ENCODE assay signal across 10 cellular contexts in the genomic region with DNA sequence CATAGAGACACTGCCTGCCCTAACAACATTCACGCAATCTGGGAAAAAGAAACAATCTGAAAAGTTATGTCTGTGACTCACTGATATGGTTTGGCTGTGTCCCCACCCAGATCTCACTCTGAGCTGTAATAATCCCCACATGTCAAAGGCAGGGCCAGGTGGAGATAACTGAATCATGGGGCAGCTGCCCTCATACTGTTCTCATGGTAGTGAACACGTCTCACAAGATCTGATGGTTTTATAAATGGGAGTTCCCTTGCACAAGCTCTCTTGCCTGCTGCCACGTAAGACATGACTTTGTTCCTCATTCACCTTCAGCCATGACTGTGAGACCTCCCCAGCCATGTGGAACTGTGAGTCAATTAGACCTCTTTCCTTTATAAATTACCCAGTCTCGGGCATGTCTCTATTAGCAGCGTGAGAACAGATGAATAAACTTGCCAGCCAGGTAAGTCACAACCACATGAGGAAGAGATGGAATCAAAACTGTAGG.
DNase-seq lines count a peak whose midpoint lies in the region; ATAC-seq, FAIRE-seq and TF ChIP-seq lines count a peak whose summit lies in the region.
"Had no signal": no experiment of that assay in that cellular context is flagged by ENCODE, and none has a peak within 500 bp of the region (broad histone marks: within the 10 kb centered on the region; RNA-seq: fewer than 3 reads in every experiment).

No MANE protein-coding gene starts in this region.

- BruUV-seq in GM12878 (replicated peaks; lab: Mats Ljungman, UMichigan): no TSS peak

- H2AFZ ChIP-seq in GM12878 (ENCODE audit: control insufficient read depth, low read depth, low read length): peak overlapping the region; percentile 65

- peak overlapping the region; percentile 71 for H3K27ac ChIP-seq in GM12878 (ENCODE audit: control insufficient read depth, insufficient read depth)
- no peak overlapping the region for H3K27ac ChIP-seq in CD4-positive, alpha-beta memory T cell (ENCODE audit: low read depth, low read length)
- H3K27ac ChIP-seq: A549 had no signal

- in situ Hi-C loops in GM12878 (cut with MboI): no loop called here

- no peak for TF ChIP-seq CTCF in GM12878 (IDR thresholded peaks at IDR 0.05 in 2 of 3, conservative IDR thresholded peaks at IDR 0.05 in 1 of 3; ENCODE audit: control insufficient read depth in 2 of 3, extremely low read depth in 1 of 3, insufficient read depth in 1 of 3, low read depth in 3 of 3, low read length in 3 of 3)

- H3K4me1 ChIP-seq in GM12878 (ENCODE audit: control insufficient read depth, insufficient read depth, low read length): peaks cover 7% of the 10 kb centered on the region
- H3K4me1 ChIP-seq in CD4-positive, alpha-beta memory T cell (ENCODE audit: insufficient read depth, low read length): no peaks in the 10 kb centered on the region
- H3K4me1 ChIP-seq: A549 had no signal

- no peaks in the 10 kb centered on the region for H3K27me3 Mint-ChIP-seq in activated CD4-positive, alpha-beta T cell treated with anti-CD3 and anti-CD28 coated beads for 36 hours
- H3K27me3 Mint-ChIP-seq in CD4-positive, alpha-beta memory T cell: no peaks in the 10 kb centered on the region

- TF ChIP-seq POLR2A in GM12878 (IDR thresholded peaks at IDR 0.05; ENCODE audit: low read depth, low read length): no peak

- peaks cover 3% of the 10 kb centered on the region for H3K9me3 Mint-ChIP-seq in activated CD4-positive, alpha-beta T cell treated with anti-CD3 and anti-CD28 coated beads for 36 hours (ENCODE audit: low read depth)
- H3K9me3 Mint-ChIP-seq in CD4-positive, alpha-beta memory T cell: no peaks in the 10 kb centered on the region

- H3K4me3 Mint-ChIP-seq in activated CD4-positive, alpha-beta T cell treated with anti-CD3 and anti-CD28 coated beads for 36 hours: peak overlapping the region; percentile 20
- no peak overlapping the region for H3K4me3 Mint-ChIP-seq in CD4-positive, alpha-beta memory T cell

- H3K9ac ChIP-seq in GM12878 (ENCODE audit: control insufficient read depth, insufficient read depth, low read length): no peak overlapping the region

- H3K27me3 ChIP-seq in GM12878 (replicated peaks in 1 of 2; ENCODE audit: control insufficient read depth in 2 of 2, insufficient read depth in 2 of 2, low read length in 1 of 2): no peaks in the 10 kb centered on the region
- H3K27me3 ChIP-seq in CD4-positive, alpha-beta memory T cell (ENCODE audit: insufficient read depth, low read length): no peaks in the 10 kb centered on the region
- H3K27me3 ChIP-seq: esophagus squamous epithelium had no signal

- H3K27ac Mint-ChIP-seq in activated CD4-positive, alpha-beta T cell treated with anti-CD3 and anti-CD28 coated beads for 36 hours: peak overlapping the region; percentile 88
- H3K27ac Mint-ChIP-seq in CD4-positive, alpha-beta memory T cell: peak overlapping the region in 1 of 7 donors; percentile 24

- no peak for FAIRE-seq in GM12878 (lab: Jason Lieb, UNC)
- FAIRE-seq: A549 had no signal

- peaks cover 70% of the 10 kb centered on the region for H3K4me1 Mint-ChIP-seq in activated CD4-positive, alpha-beta T cell treated with anti-CD3 and anti-CD28 coated beads for 36 hours
- peaks cover 13 to 36% (median 31%) of the 10 kb centered on the region in 4 donors for H3K4me1 Mint-ChIP-seq in CD4-positive, alpha-beta memory T cell

- H3K36me3 ChIP-seq in GM12878 (ENCODE audit: control insufficient read depth in 2 of 2, insufficient read depth in 2 of 2, low read length in 1 of 2): no peaks in the 10 kb centered on the region; a peak in 2 of 4 replicates
- no peaks in the 10 kb centered on the region for H3K36me3 ChIP-seq in CD4-positive, alpha-beta memory T cell (ENCODE audit: insufficient read depth, low read length)
- H3K36me3 ChIP-seq: esophagus squamous epithelium had no signal

- H3K4me2 ChIP-seq in GM12878 (ENCODE audit: control insufficient read depth, insufficient read depth): no peak overlapping the region
- H3K4me2 ChIP-seq: A549 had no signal

- whole genome bisulfite sequencing in GM12878 (ENCODE audit: insufficient coverage, insufficient replicate concordance, low lambda C conversion rate, missing lambda C conversion rate): 0% methylated on average over 5 of the region's 5 CpGs

- no peaks in the 10 kb centered on the region for H3K79me2 ChIP-seq in GM12878 (ENCODE audit: control insufficient read depth, insufficient read depth, low read length)

- intact Hi-C loops in activated CD4-positive, alpha-beta T cell treated with anti-CD3 and anti-CD28 coated beads for 36 hours (cut with DNase I, micrococcal nuclease): loop anchor here (1.0 to 10.0 kb wide), 5 partner anchors 34 to 389 kb away; partner anchors contain the start of gene AOAH (in 1 of the 2)
- intact Hi-C loops in GM12878 (cut with micrococcal nuclease; ENCODE audit: unreplicated experiment): no loop called here
- intact Hi-C loops in CD4-positive, alpha-beta memory T cell (cut with micrococcal nuclease): no loop called here

- RAD21 ChIA-PET in GM12878 (lab: Charles Lee; ENCODE audit: unreplicated experiment): interaction anchor here (0.8 to 1.3 kb wide), 4 partner anchors 14 to 116 kb away, joined by 3 to 6 read pairs (median 4); no protein-coding TSS in a partner anchor

- POLR2A ChIA-PET in activated CD4-positive, alpha-beta T cell treated with anti-CD3 and anti-CD28 coated beads for 36 hours (lab: Charles Lee): no interaction called here
- POLR2A ChIA-PET in GM12878 (lab: Charles Lee): no interaction called here
- POLR2A ChIA-PET in CD4-positive, alpha-beta memory T cell (lab: Charles Lee; ENCODE audit: partially characterized antibody): no interaction called here

- TF ChIP-seq RAD21 in GM12878 (IDR thresholded peaks at IDR 0.05; ENCODE audit: insufficient read depth, low read depth, low read length): no peak

- no peaks in the 10 kb centered on the region; the same call in 2 of the 3 replicates for H3K9me3 ChIP-seq in GM12878 (replicated peaks; ENCODE audit: control insufficient read depth, insufficient read depth, low read length)
- H3K9me3 ChIP-seq in CD4-positive, alpha-beta memory T cell (ENCODE audit: control insufficient read depth in 1 of 2, low read length in 2 of 2): no peaks in the 10 kb centered on the region
- H3K9me3 ChIP-seq: A549, esophagus squamous epithelium had no signal

- peaks cover 36% of the 10 kb centered on the region for H3K36me3 Mint-ChIP-seq in activated CD4-positive, alpha-beta T cell treated with anti-CD3 and anti-CD28 coated beads for 36 hours (ENCODE audit: low read depth)
- H3K36me3 Mint-ChIP-seq in CD4-positive, alpha-beta memory T cell: peaks cover 26 to 53% of the 10 kb centered on the region in 2 donors

- peak; percentile 71 for DNase-seq in activated CD4-positive, alpha-beta T cell treated with anti-CD3 and anti-CD28 coated beads for 36 hours
- DNase-seq in activated CD4-positive, alpha-beta T cell treated with anti-CD3 and anti-CD28 coated beads for 1 hour: no peak
- DNase-seq in GM12878 (ENCODE audit: low read depth, low spot score): peak; percentile 55
- peak; percentile 12 for DNase-seq in stimulated activated CD8-positive, alpha-beta memory T cell treated with anti-CD3 and anti-CD28 coated beads, Interleukin-12 subunit alpha, Interleukin-12 subunit beta, amount 100 ng/mL, for 24 hours (ENCODE audit: extremely low read depth)
- no peak for DNase-seq in CD4-positive, alpha-beta memory T cell
- no peak for DNase-seq in NCI-H146 treated with DMSO at 0.1 percent for 48 hours (lab: John Stamatoyannopoulos, UW; ENCODE audit: unreplicated experiment)
- DNase-seq: esophagus squamous epithelium had no signal

- H4K20me1 ChIP-seq in GM12878 (ENCODE audit: control insufficient read depth, insufficient read depth): no peaks in the 10 kb centered on the region

- CTCF ChIA-PET in activated CD4-positive, alpha-beta T cell treated with anti-CD3 and anti-CD28 coated beads for 36 hours (lab: Charles Lee): no interaction called here
- CTCF ChIA-PET in GM12878 (lab: Yijun Ruan, JAX): interaction anchor here (1.1 to 2.6 kb wide), 3 partner anchors 50 to 104 kb away, joined by 3 to 9 read pairs (median 3); no protein-coding TSS in a partner anchor
- CTCF ChIA-PET in CD4-positive, alpha-beta memory T cell (lab: Charles Lee; ENCODE audit: partially characterized antibody): no interaction called here

- no peak for TF ChIP-seq EP300 in GM12878 (IDR thresholded peaks at IDR 0.05; ENCODE audit: borderline replicate concordance in 1 of 2, control insufficient read depth in 1 of 2, low read depth in 2 of 2, low read length in 2 of 2)

- peak; percentile 86 for ATAC-seq in activated CD4-positive, alpha-beta T cell treated with anti-CD3 and anti-CD28 coated beads for 36 hours
- ATAC-seq in HG03432 (IDR thresholded peaks at IDR 0.05; ENCODE audit: unreplicated experiment) (peak; percentile 73), GM12878 (peak; percentile 84), HG03025 (IDR thresholded peaks at IDR 0.05; ENCODE audit: low FRiP score, unreplicated experiment) (no peak)
- ATAC-seq: A549 had no signal

- no peak overlapping the region for H3K4me3 ChIP-seq in GM12878
- H3K4me3 ChIP-seq in CD4-positive, alpha-beta memory T cell (ENCODE audit: low read length in 2 of 2): no peak overlapping the region
- H3K4me3 ChIP-seq: A549, esophagus squamous epithelium had no signal

- SMC1A ChIA-PET in GM12878 (lab: Charles Lee; ENCODE audit: uncharacterized antibody, unreplicated experiment): interaction anchor here (0.7 to 1.3 kb wide), 5 partner anchors 18 to 116 kb away, joined by 3 read pairs; no protein-coding TSS in a partner anchor

TF ChIP-seq in GM12878, 131 proteins besides CTCF, POLR2A, EP300 and RAD21 (continues in another document):
- no peak for TF ChIP-seq CREB1 (IDR thresholded peaks at IDR 0.05; ENCODE audit: low read depth)
- no peak for TF ChIP-seq ASH2L (IDR thresholded peaks at IDR 0.05; ENCODE audit: borderline replicate concordance, low read depth)
- TF ChIP-seq JUNB (IDR thresholded peaks at IDR 0.05): peak; percentile 52
- TF ChIP-seq SREBF2 (IDR thresholded peaks at IDR 0.05; ENCODE audit: low read length): no peak
- no peak for TF ChIP-seq MYC (IDR thresholded peaks at IDR 0.05; ENCODE audit: insufficient read depth, insufficient read length, insufficient replicate concordance, low read length, severe bottlenecking)
- peak; percentile 94 for TF ChIP-seq BCL3 (IDR thresholded peaks at IDR 0.05; ENCODE audit: borderline replicate concordance, insufficient read depth, low read depth, low read length, poor library complexity, severe bottlenecking)
- TF ChIP-seq RBBP5 (conservative IDR thresholded peaks at IDR 0.05): no peak

Comparison
In these comparisons a context has a peak if more than half of its experiments do, and no peak if none do; other contexts are left out.
1. DNase-seq: peak in activated CD4-positive, alpha-beta T cell treated with anti-CD3 and anti-CD28 coated beads for 36 hours (single experiment), GM12878 (single experiment) and stimulated activated CD8-positive, alpha-beta memory T cell treated with anti-CD3 and anti-CD28 coated beads, Interleukin-12 subunit alpha, Interleukin-12 subunit beta, amount 100 ng/mL, for 24 hours (single experiment); none in activated CD4-positive, alpha-beta T cell treated with anti-CD3 and anti-CD28 coated beads for 1 hour (single experiment), CD4-positive, alpha-beta memory T cell (0 of 5) and NCI-H146 treated with DMSO at 0.1 percent for 48 hours (single experiment).
2. intact Hi-C loops: an anchor here in activated CD4-positive, alpha-beta T cell treated with anti-CD3 and anti-CD28 coated beads for 36 hours (1.0 to 10.0 kb wide); none called in GM12878 and CD4-positive, alpha-beta memory T cell.